Comparison of ENCODE assay signal across 3 cellular contexts in genomic region chr9:21695443-21695842, GRCh38.
"Had no signal": no experiment of that assay in that cellular context is flagged by ENCODE, and none has a peak within 500 bp of the region (broad histone marks: within the 10 kb centered on the region; RNA-seq: fewer than 3 reads in every experiment).

No MANE protein-coding gene starts in this region.

- H3K4me3 ChIP-seq: GM12878 had no signal

- DNase-seq: GDM1, GF-D8 had no signal

- ATAC-seq: GM12878 had no signal
